ENCODE assay signal across 16 cellular contexts in genomic region chr17:47702391-47702995, GRCh38. TPM values are rescaled to one million over a fixed set of nuclear protein-coding genes. Genes with fewer than 3 reads are reported as not detected.
DNase-seq lines count a peak whose midpoint lies in the region; ATAC-seq and TF ChIP-seq lines count a peak whose summit lies in the region.
"Had no signal": no experiment of that assay in that cellular context is flagged by ENCODE, and none has a peak within 500 bp of the region (broad histone marks: within the 10 kb centered on the region; RNA-seq: fewer than 3 reads in every experiment).

No MANE protein-coding gene starts in this region.

- no peaks in the 10 kb centered on the region for H3K9me3 Mint-ChIP-seq in T-cell
- H3K9me3 Mint-ChIP-seq in activated naive CD8-positive, alpha-beta T cell treated with anti-CD3 and anti-CD28 coated beads, Interleukin-2, amount 10 ng/mL, durations not matched to agents 7 days and 5 days: no peaks in the 10 kb centered on the region

- H3K4me3 Mint-ChIP-seq in T-cell: peak overlapping the region in 2 of 3 donors; percentile 9 to 80
- peak overlapping the region; percentile 38 for H3K4me3 Mint-ChIP-seq in activated naive CD8-positive, alpha-beta T cell treated with anti-CD3 and anti-CD28 coated beads, Interleukin-2, amount 10 ng/mL, durations not matched to agents 7 days and 5 days

- no peak for TF ChIP-seq CTCF in mucosa of descending colon (IDR thresholded peaks at IDR 0.05)

- no peak overlapping the region for H3K4me3 ChIP-seq in mucosa of descending colon
- H3K4me3 ChIP-seq: lung had no signal

- H3K4me1 Mint-ChIP-seq in T-cell: peaks cover 66 to 80% (median 70%) of the 10 kb centered on the region in 3 donors
- peaks cover 68% of the 10 kb centered on the region for H3K4me1 Mint-ChIP-seq in activated naive CD8-positive, alpha-beta T cell treated with anti-CD3 and anti-CD28 coated beads, Interleukin-2, amount 10 ng/mL, durations not matched to agents 7 days and 5 days

- H3K27ac Mint-ChIP-seq in T-cell: peak overlapping the region; percentile 80 to 84
- H3K27ac Mint-ChIP-seq in activated naive CD8-positive, alpha-beta T cell treated with anti-CD3 and anti-CD28 coated beads, Interleukin-2, amount 10 ng/mL, durations not matched to agents 7 days and 5 days: peak overlapping the region; percentile 81

- CTCF ChIA-PET in T-cell (lab: Charles Lee): interaction anchor here (0.6 to 2.1 kb wide), 2 partner anchors 16 to 121 kb away, joined by 4 to 6 read pairs; no protein-coding TSS in a partner anchor

- H3K36me3 ChIP-seq in mucosa of descending colon (ENCODE audit: low read depth): no peaks in the 10 kb centered on the region

- no peaks in the 10 kb centered on the region for H3K27me3 Mint-ChIP-seq in T-cell
- H3K27me3 Mint-ChIP-seq in activated naive CD8-positive, alpha-beta T cell treated with anti-CD3 and anti-CD28 coated beads, Interleukin-2, amount 10 ng/mL, durations not matched to agents 7 days and 5 days: no peaks in the 10 kb centered on the region

- no peaks in the 10 kb centered on the region for H3K36me3 Mint-ChIP-seq in T-cell
- no peaks in the 10 kb centered on the region for H3K36me3 Mint-ChIP-seq in activated naive CD8-positive, alpha-beta T cell treated with anti-CD3 and anti-CD28 coated beads, Interleukin-2, amount 10 ng/mL, durations not matched to agents 7 days and 5 days

- POLR2A ChIA-PET in T-cell (lab: Charles Lee): no interaction called here
- POLR2A ChIA-PET in activated naive CD8-positive, alpha-beta T cell treated with anti-CD3 and anti-CD28 coated beads, Interleukin-2, amount 10 ng/mL, durations not matched to agents 7 days and 5 days (lab: Charles Lee): interaction anchor here (1.0 to 2.8 kb wide), 4 partner anchors 16 to 33 kb away, joined by 3 to 30 read pairs (median 16); partner anchors contain the start of gene TBX21

- DNase-seq in activated effector memory CD4-positive, alpha-beta T cell treated with anti-CD3 and anti-CD28 coated beads, Interleukin-2, amount 50 U/mL, for 16 hours: peak; percentile 60
- DNase-seq in activated effector memory CD4-positive, alpha-beta T cell treated with Interleukin-2 at 50 U/mL for 16 hours: no peak
- no peak for DNase-seq in T-cell
- DNase-seq in activated naive CD8-positive, alpha-beta T cell treated with anti-CD3 and anti-CD28 coated beads, Interleukin-2, amount 10 ng/mL, durations not matched to agents 7 days and 5 days: peak; percentile 36
- peak; percentile 48 for DNase-seq in posterior vena cava (ENCODE audit: low spot score)
- no peak for DNase-seq in mucosa of descending colon
- DNase-seq in NCI-H187 (lab: John Stamatoyannopoulos, UW): no peak
- no peak for DNase-seq in pons (ENCODE audit: low spot score)
- DNase-seq: erythroblast, KG1, NCI-H1092, NCI-H2107, NCI-H69 had no signal

- H3K9me3 ChIP-seq in mucosa of descending colon: no peaks in the 10 kb centered on the region

- H3K4me1 ChIP-seq in mucosa of descending colon (ENCODE audit: low read depth): no peaks in the 10 kb centered on the region

- ATAC-seq in T-cell (replicated peaks in 1 of 4): no peak
- no peak for ATAC-seq in activated naive CD8-positive, alpha-beta T cell treated with anti-CD3 and anti-CD28 coated beads, Interleukin-2, amount 10 ng/mL, durations not matched to agents 7 days and 5 days (ENCODE audit: low read depth)
- no peak for ATAC-seq in mucosa of descending colon
- ATAC-seq: SK-N-SH treated with all-trans-retinoic acid at 6 μM for 48 hours had no signal

- intact Hi-C loops in posterior vena cava (cut with DNase I) (no loop called here), mucosa of descending colon (cut with DNase I, micrococcal nuclease) (no loop called here)

RNA-seq across cellular contexts. Expression of gene TBKBP1, which starts 8.5 kb away (rescaled TPM):
- total RNA-seq in T-cell (10 to 100 TPM in 1 of 5 donors, 1 to 10 TPM in 4; 4.5 to 20.5 (median 7.2) TPM), posterior vena cava (10 to 100 TPM; 10.7 to 13.8 TPM), mucosa of descending colon (10 to 100 TPM in 1 of 3 donors, 1 to 10 TPM in 2; 2.3 to 20.3 (median 3.2) TPM)
- 1 to 10 TPM; 8.0 to 8.9 TPM for total RNA-seq in activated naive CD8-positive, alpha-beta T cell treated with anti-CD3 and anti-CD28 coated beads, Interleukin-2, amount 10 ng/mL, durations not matched to agents 7 days and 5 days

RNA-seq across cellular contexts. Expression of gene TBX21, which starts 30.5 kb away (rescaled TPM):
- total RNA-seq in T-cell (10 to 100 TPM in 4 of 5 donors, 1 to 10 TPM in 1; 7.9 to 37.3 (median 20.8) TPM), posterior vena cava (under 1 TPM; 0.48 to 0.65 TPM), mucosa of descending colon (1 to 10 TPM in 2 of 3 donors, under 1 TPM in 1; 0.72 to 1.2 (median 1.2) TPM)
- 10 to 100 TPM; 20.7 to 22.8 TPM for total RNA-seq in activated naive CD8-positive, alpha-beta T cell treated with anti-CD3 and anti-CD28 coated beads, Interleukin-2, amount 10 ng/mL, durations not matched to agents 7 days and 5 days
- total RNA-seq: glomerular endothelial cell had no signal

RNA-seq across cellular contexts. Expression of gene KPNB1, which starts 52.8 kb away (rescaled TPM):
- total RNA-seq in T-cell (100 to 1,000 TPM; 216 to 262 (median 240) TPM), posterior vena cava (100 to 1,000 TPM; 193 to 198 TPM), mucosa of descending colon (100 to 1,000 TPM; 162 to 269 (median 217) TPM)
- total RNA-seq in activated naive CD8-positive, alpha-beta T cell treated with anti-CD3 and anti-CD28 coated beads, Interleukin-2, amount 10 ng/mL, durations not matched to agents 7 days and 5 days: 100 to 1,000 TPM; 335 TPM

Comparison
In these comparisons a context has a peak if more than half of its experiments do, and no peak if none do; other contexts are left out.
1. DNase-seq: peak in activated effector memory CD4-positive, alpha-beta T cell treated with anti-CD3 and anti-CD28 coated beads, Interleukin-2, amount 50 U/mL, for 16 hours (single experiment), activated naive CD8-positive, alpha-beta T cell treated with anti-CD3 and anti-CD28 coated beads, Interleukin-2, amount 10 ng/mL, durations not matched to agents 7 days and 5 days (single experiment) and posterior vena cava (single experiment); none in activated effector memory CD4-positive, alpha-beta T cell treated with Interleukin-2 at 50 U/mL for 16 hours (single experiment), T-cell (0 of 34), mucosa of descending colon (0 of 3), NCI-H187 (0 of 2) and pons (single experiment).